In the genomic region with DNA sequence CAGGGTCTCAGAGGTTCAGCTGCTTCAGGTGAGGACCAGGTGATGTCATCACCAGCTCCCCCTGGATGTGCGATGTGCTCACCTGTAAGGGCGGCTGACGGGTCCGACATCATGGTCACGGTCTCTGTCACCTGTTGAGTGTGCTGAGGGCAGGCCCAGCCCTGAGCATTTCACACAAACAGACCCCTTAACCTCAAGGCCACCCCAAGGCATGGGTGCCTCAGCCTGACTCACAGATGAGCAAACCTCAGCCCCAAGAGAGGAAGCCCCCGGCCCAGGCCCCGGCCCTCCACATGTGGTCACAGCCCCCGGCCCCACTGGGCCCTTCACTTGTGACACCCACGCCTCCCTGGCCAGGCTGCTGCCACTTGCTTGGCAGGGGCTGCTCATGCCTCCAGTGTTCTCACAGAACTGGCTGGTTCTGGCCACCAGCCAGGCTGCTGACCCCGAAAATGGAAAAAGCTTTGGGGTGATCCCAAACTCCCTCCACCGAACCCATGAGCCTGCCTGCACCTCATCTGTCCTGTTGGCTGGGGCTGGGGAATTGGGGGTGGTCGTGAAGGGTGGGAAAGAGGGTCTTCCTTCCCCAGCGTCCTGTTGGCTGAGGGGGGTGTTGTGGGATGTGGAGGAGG, we compare ENCODE assay signal across 13 cellular contexts. TPM values are rescaled to one million over a fixed set of nuclear protein-coding genes. Genes with fewer than 3 reads are reported as not detected.
DNase-seq lines count a peak whose midpoint lies in the region; ATAC-seq, FAIRE-seq and TF ChIP-seq lines count a peak whose summit lies in the region.
"Had no signal": no experiment of that assay in that cellular context is flagged by ENCODE, and none has a peak within 500 bp of the region (broad histone marks: within the 10 kb centered on the region; RNA-seq: fewer than 3 reads in every experiment).

No MANE protein-coding gene starts in this region.

- TF ChIP-seq EP300 in HepG2 (IDR thresholded peaks at IDR 0.05; ENCODE audit: low read depth in 2 of 2, low read length in 2 of 2) (no peak), HepG2 (CRISPR knock-in tag; IDR thresholded peaks at IDR 0.05; ENCODE audit: borderline replicate concordance) (no peak)

- no peak for DNase-seq in HepG2 (ENCODE audit: low spot score)
- no peak for DNase-seq in right lobe of liver
- DNase-seq in urothelium cell line (ENCODE audit: low spot score), result no peak
- no peak for DNase-seq in lower lobe of right lung
- no peak for DNase-seq in mesenteric fat pad (ENCODE audit: low spot score)
- DNase-seq in NAMALWA (ENCODE audit: low spot score), result no peak
- DNase-seq: DMS 273 treated with DMSO at 0.1 percent for 48 hours had no signal

- H3K4me3 ChIP-seq in HepG2 (replicated peaks in 1 of 3; ENCODE audit: insufficient read depth in 1 of 3, low read depth in 2 of 3, low read length in 3 of 3) (no peak overlapping the region), right lobe of liver (no peak overlapping the region), Loucy (ENCODE audit: low read length, poor library complexity, severe bottlenecking) (no peak overlapping the region), neutrophil (ENCODE audit: low read depth in 1 of 2, low read length in 1 of 2) (no peak overlapping the region), lower lobe of right lung (no peak overlapping the region)
- H3K4me3 ChIP-seq: GM23338 had no signal

- intact Hi-C loops in HepG2 (cut with micrococcal nuclease; ENCODE audit: unreplicated experiment) (loop anchor here (1.0 to 10.0 kb wide), 6 partner anchors 38 to 317 kb away; partner anchors contain the start of gene MPC1), right lobe of liver (cut with DNase I) (loop anchor here (5.0 kb wide), 2 partner anchors 127 to 132 kb away; no protein-coding TSS in a partner anchor), lower lobe of right lung (cut with DNase I) (no loop called here)

- peaks cover 7% of the 10 kb centered on the region; the same call in 1 of the 2 replicates for H3K4me1 ChIP-seq in HepG2 (ENCODE audit: insufficient read depth, low read length)
- H3K4me1 ChIP-seq in right lobe of liver, result no peaks in the 10 kb centered on the region
- peaks cover 15% of the 10 kb centered on the region for H3K4me1 ChIP-seq in Loucy (ENCODE audit: insufficient read depth, low read length, poor library complexity, severe bottlenecking)
- peaks cover 3 to 12% of the 10 kb centered on the region in 2 experiments for H3K4me1 ChIP-seq in neutrophil (ENCODE audit: control insufficient read depth in 1 of 2, insufficient read depth in 1 of 2, low read depth in 1 of 2, low read length in 1 of 2)
- no peaks in the 10 kb centered on the region for H3K4me1 ChIP-seq in lower lobe of right lung

- in situ Hi-C loops in HepG2 (cut with HindIII; ENCODE audit: extremely low pct_ligation_motif_present, low pct_unique_long_range_greater_than_20kb), result loop anchor here (5.0 kb wide), 1 partner anchor 127 kb away; no protein-coding TSS in a partner anchor

- H3F3A ChIP-seq in Loucy (ENCODE audit: low read depth), result no peaks in the 10 kb centered on the region; the same call in 1 of the 2 replicates

- CTCF ChIA-PET in HepG2 (lab: Yijun Ruan, JAX; ENCODE audit: low intra/inter-chr PET ratio, low total read pairs), result interaction anchor here (1.0 to 3.6 kb wide), 4 partner anchors 107 to 189 kb away, joined by 3 to 52 read pairs (median 11); partner anchors contain the start of gene MPC1

- BruUV-seq in HepG2 (replicated peaks; lab: Mats Ljungman, UMichigan), result no TSS peak

- no peaks in the 10 kb centered on the region for H3K36me3 ChIP-seq in HepG2 (replicated peaks in 1 of 2; ENCODE audit: control insufficient read depth in 1 of 2, insufficient read depth in 2 of 2, low read length in 2 of 2)
- H3K36me3 ChIP-seq in right lobe of liver, result no peaks in the 10 kb centered on the region
- H3K36me3 ChIP-seq in Loucy (ENCODE audit: insufficient read depth, low read length), result no peaks in the 10 kb centered on the region
- H3K36me3 ChIP-seq in neutrophil, result no peaks in the 10 kb centered on the region
- no peaks in the 10 kb centered on the region for H3K36me3 ChIP-seq in lower lobe of right lung

- FAIRE-seq in HepG2 (lab: Jason Lieb, UNC) (no peak), urothelium cell line (lab: Jason Lieb, UNC) (peak; percentile 17)

- 14% methylated on average over 13 of the region's 13 CpGs for WGBS in HepG2 (ENCODE audit: low lambda C conversion rate)
- no CpG with 5 or more reads among the region's 13 CpGs for WGBS in right lobe of liver (ENCODE audit: insufficient coverage, low coverage, low lambda C conversion rate, missing lambda C conversion rate)

- TF ChIP-seq CTCF in HepG2 (CRISPR knock-in tag; IDR thresholded peaks at IDR 0.05) (no peak), right lobe of liver (IDR thresholded peaks at IDR 0.05) (no peak), Loucy (conservative IDR thresholded peaks at IDR 0.05; ENCODE audit: low read length) (no peak), neutrophil (IDR thresholded peaks at IDR 0.05) (no peak), lower lobe of right lung (IDR thresholded peaks at IDR 0.05) (no peak)

- no peak for TF ChIP-seq RAD21 in HepG2 (CRISPR knock-in tag; IDR thresholded peaks at IDR 0.05)

- no peaks in the 10 kb centered on the region for H3K9me2 ChIP-seq in Loucy (replicated peaks; ENCODE audit: low read depth, low read length)

- ATAC-seq in HepG2 (no peak; the same call in 2 of the 3 replicates), right lobe of liver (no peak), lower lobe of right lung (no peak)

- H3K9me3 ChIP-seq in HepG2 (ENCODE audit: low read length), result no peaks in the 10 kb centered on the region
- no peaks in the 10 kb centered on the region for H3K9me3 ChIP-seq in right lobe of liver
- H3K9me3 ChIP-seq in Loucy (ENCODE audit: insufficient read depth, low read depth, low read length), result no peaks in the 10 kb centered on the region
- H3K9me3 ChIP-seq in neutrophil, result no peaks in the 10 kb centered on the region
- no peaks in the 10 kb centered on the region for H3K9me3 ChIP-seq in lower lobe of right lung

- H3K79me2 ChIP-seq in HepG2 (ENCODE audit: insufficient read depth, low read length), result no peaks in the 10 kb centered on the region
- H3K79me2 ChIP-seq in Loucy (ENCODE audit: insufficient read depth, low read length), result no peaks in the 10 kb centered on the region

- H4K20me1 ChIP-seq in HepG2 (ENCODE audit: insufficient read depth, low read length), result no peaks in the 10 kb centered on the region
- H4K20me1 ChIP-seq in Loucy (ENCODE audit: insufficient read depth, low read length, poor library complexity, severe bottlenecking), result no peaks in the 10 kb centered on the region

- no peak overlapping the region for H3K9ac ChIP-seq in HepG2 (ENCODE audit: insufficient read depth, low read depth, low read length)
- H3K9ac ChIP-seq in Loucy (ENCODE audit: low read depth, low read length, poor library complexity, severe bottlenecking), result peak overlapping the region; percentile 51

- no peak overlapping the region for H3K27ac ChIP-seq in HepG2 (ENCODE audit: extremely low read length, insufficient read depth, low read length)
- H3K27ac ChIP-seq in right lobe of liver, result no peak overlapping the region
- peak overlapping the region; percentile 7 for H3K27ac ChIP-seq in neutrophil
- no peak overlapping the region for H3K27ac ChIP-seq in lower lobe of right lung

- H3K4me2 ChIP-seq in HepG2 (ENCODE audit: low read depth, low read length) (no peak overlapping the region), Loucy (ENCODE audit: low read depth, low read length, poor library complexity, severe bottlenecking) (no peak overlapping the region)
- H3K4me2 ChIP-seq: GM23338 had no signal

- TF ChIP-seq POLR2A in HepG2 (IDR thresholded peaks at IDR 0.05; ENCODE audit: insufficient read depth in 1 of 2, low read depth in 2 of 2, low read length in 2 of 2) (no peak), right lobe of liver (IDR thresholded peaks at IDR 0.05) (no peak)

- peaks cover 9 to 26% of the 10 kb centered on the region in 2 experiments for H3K27me3 ChIP-seq in HepG2 (ENCODE audit: control insufficient read depth in 1 of 2, insufficient read depth in 2 of 2, low read length in 2 of 2)
- H3K27me3 ChIP-seq in right lobe of liver, result no peaks in the 10 kb centered on the region
- H3K27me3 ChIP-seq in Loucy (ENCODE audit: insufficient read depth, low read length, poor library complexity, severe bottlenecking), result no peaks in the 10 kb centered on the region
- no peaks in the 10 kb centered on the region for H3K27me3 ChIP-seq in neutrophil
- no peaks in the 10 kb centered on the region for H3K27me3 ChIP-seq in lower lobe of right lung (ENCODE audit: low read depth)

- H2AFZ ChIP-seq in HepG2 (ENCODE audit: low read length), result no peak overlapping the region
- no peak overlapping the region for H2AFZ ChIP-seq in Loucy (ENCODE audit: low read length)
- H2AFZ ChIP-seq: GM23338 had no signal

- POLR2A ChIA-PET in HepG2 (lab: Yijun Ruan, JAX), result no interaction called here

TF ChIP-seq in HepG2, 621 proteins besides CTCF, POLR2A, EP300 and RAD21 (continues in another document):
- no peak for TF ChIP-seq ZNF776 (CRISPR knock-in tag; IDR thresholded peaks at IDR 0.05)

RNA-seq across cellular contexts. Expression of gene PRR18, which starts 33.3 kb away (rescaled TPM):
- total RNA-seq in HepG2 (2016; rRNA removed; fragmentation: Illumina TruSeq; extraction: Trizol) (0.04 TPM in 1 of 2 replicates, not detected in the other), right lobe of liver (1 to 10 TPM in 4 of 6 experiments, under 1 TPM in 2; 0.39 to 3.6 (median 1.6) TPM), lower lobe of right lung (0.59 TPM), mesenteric fat pad (1.0 TPM)
- total RNA-seq in HepG2 (2016; cell fraction: cytosol; rRNA removed; fragmentation: Illumina TruSeq; extraction: Trizol; ENCODE audit: low read depth), result not detected in 2 replicates
- total RNA-seq in HepG2 (2016; cell fraction: insoluble cytoplasmic fraction; rRNA removed; fragmentation: Illumina TruSeq; extraction: Trizol), result 0.06 TPM in 1 of 2 replicates, not detected in the other
- total RNA-seq in HepG2 (2016; cell fraction: membrane; rRNA removed; fragmentation: Illumina TruSeq; extraction: Trizol), result 0.09 TPM in 1 of 2 replicates, not detected in the other
- total RNA-seq in HepG2 (2016; cell fraction: nucleus; rRNA removed; fragmentation: Illumina TruSeq; extraction: Trizol), result not detected in 2 replicates
- 0.01 and 0.04 TPM in 2 replicates for polyA plus RNA-seq in HepG2 (2011; rRNA removed)
- polyA plus RNA-seq in HepG2 (2011; cell fraction: cytosol; rRNA removed), result 0.04 and 0.05 TPM in 2 replicates
- 0.10 TPM in 1 of 2 replicates, not detected in the other for polyA plus RNA-seq in HepG2 (2011; cell fraction: nucleus; rRNA removed)
- polyA plus RNA-seq in HepG2 (2012), result not detected in 2 replicates
- polyA plus RNA-seq in HepG2 (2016; cell fraction: cytosol; fragmentation: Illumina TruSeq; extraction: Trizol; ENCODE audit: low read depth), result not detected in 2 replicates
- 0.10 and 0.19 TPM in 2 replicates for polyA plus RNA-seq in HepG2 (2016; cell fraction: insoluble cytoplasmic fraction; fragmentation: Illumina TruSeq; extraction: Trizol; ENCODE audit: low read depth)
- 0.16 TPM in 1 of 2 replicates, not detected in the other for polyA plus RNA-seq in HepG2 (2016; cell fraction: membrane; fragmentation: Illumina TruSeq; extraction: Trizol; ENCODE audit: low read depth)
- not detected in 2 replicates for polyA plus RNA-seq in HepG2 (2016; cell fraction: nucleus; fragmentation: Illumina TruSeq; extraction: Trizol; ENCODE audit: insufficient read depth, low read depth)
- not detected in 2 replicates for polyA minus RNA-seq in HepG2 (2011; rRNA and poly(A)+ RNA removed; ENCODE audit: low replicate concordance)
- not detected in 2 replicates for polyA minus RNA-seq in HepG2 (2011; cell fraction: cytosol; rRNA and poly(A)+ RNA removed)
- 0.12 TPM in 1 of 2 replicates, not detected in the other for polyA minus RNA-seq in HepG2 (2011; cell fraction: nucleus; rRNA and poly(A)+ RNA removed)
- total RNA-seq: CD4-positive, alpha-beta T cell; Daoy; HT-29 had no signal
- polyA plus RNA-seq: GM23338 had no signal
